Comparison of ENCODE assay signal across 18 cellular contexts in the genomic region with DNA sequence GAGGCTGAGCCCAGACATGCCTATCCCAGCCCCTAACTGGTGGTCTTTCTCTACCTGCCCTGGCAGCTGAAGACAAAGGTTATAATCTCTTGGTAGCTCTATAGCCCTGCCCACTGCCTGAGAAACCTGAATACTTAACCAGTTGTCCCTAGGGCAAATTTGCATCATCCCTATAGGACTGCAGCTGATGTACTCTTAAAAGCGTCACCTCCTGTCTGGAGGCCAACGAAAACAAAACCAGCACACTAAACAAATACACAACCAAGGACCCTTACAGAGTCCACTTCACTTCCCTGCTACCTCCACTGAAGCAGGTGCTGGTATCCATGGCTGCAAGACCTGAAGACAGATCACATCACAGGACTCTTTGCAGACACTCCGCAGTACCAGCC.
DNase-seq lines count a peak whose midpoint lies in the region; ATAC-seq and TF ChIP-seq lines count a peak whose summit lies in the region.
"Had no signal": no experiment of that assay in that cellular context is flagged by ENCODE, and none has a peak within 500 bp of the region (broad histone marks: within the 10 kb centered on the region; RNA-seq: fewer than 3 reads in every experiment).

No MANE protein-coding gene starts in this region.

- H3K4me3 ChIP-seq in IMR-90 (ENCODE audit: insufficient read depth, low read depth, low read length) = no peak overlapping the region
- H3K4me3 ChIP-seq: ascending aorta, right atrium auricular region had no signal

- no peak overlapping the region for H3K27ac Mint-ChIP-seq in activated T-helper 17 cell treated with anti-CD3 and anti-CD28 coated beads, Interleukin-2, amount 50 U/mL, for 72 hours
- H3K27ac Mint-ChIP-seq in activated CD8-positive, alpha-beta memory T cell treated with anti-CD3 and anti-CD28 coated beads, Interleukin-2, amount 10 ng/mL, durations not matched to agents 7 days and 5 days = no peak overlapping the region
- H3K27ac Mint-ChIP-seq: naive thymus-derived CD8-positive, alpha-beta T cell had no signal

- intact Hi-C loops in IMR-90 (cut with micrococcal nuclease) = no loop called here

- H3K9me3 Mint-ChIP-seq in activated T-helper 17 cell treated with anti-CD3 and anti-CD28 coated beads, Interleukin-2, amount 50 U/mL, for 72 hours = peaks cover 3% of the 10 kb centered on the region
- H3K9me3 Mint-ChIP-seq in activated CD8-positive, alpha-beta memory T cell treated with anti-CD3 and anti-CD28 coated beads, Interleukin-2, amount 10 ng/mL, durations not matched to agents 7 days and 5 days (ENCODE audit: low read depth) = no peaks in the 10 kb centered on the region

- no peaks in the 10 kb centered on the region for H3K79me1 ChIP-seq in IMR-90 (ENCODE audit: low read depth in 1 of 2, low read length in 2 of 2)

- no peak overlapping the region for H3K4me3 Mint-ChIP-seq in activated T-helper 17 cell treated with anti-CD3 and anti-CD28 coated beads, Interleukin-2, amount 50 U/mL, for 72 hours
- H3K4me3 Mint-ChIP-seq in activated CD8-positive, alpha-beta memory T cell treated with anti-CD3 and anti-CD28 coated beads, Interleukin-2, amount 10 ng/mL, durations not matched to agents 7 days and 5 days = no peak overlapping the region
- H3K4me3 Mint-ChIP-seq: naive thymus-derived CD8-positive, alpha-beta T cell had no signal

- no peaks in the 10 kb centered on the region for H3K9me1 ChIP-seq in IMR-90 (ENCODE audit: insufficient read depth, low read length)

- H3K27me3 ChIP-seq in IMR-90 (ENCODE audit: control insufficient read depth, insufficient read depth, low read length) (no peaks in the 10 kb centered on the region), foreskin keratinocyte (no peaks in the 10 kb centered on the region)
- H3K27me3 ChIP-seq: ascending aorta, right atrium auricular region had no signal

- H3K9me3 ChIP-seq in IMR-90 (ENCODE audit: control insufficient read depth, insufficient read depth, low read length) = no peaks in the 10 kb centered on the region
- H3K9me3 ChIP-seq: ascending aorta, right atrium auricular region had no signal

- no peak overlapping the region for H2AK9ac ChIP-seq in IMR-90 (replicated peaks; ENCODE audit: low read depth, low read length, poor library complexity)

- no peak overlapping the region for H3K4ac ChIP-seq in IMR-90 (ENCODE audit: low read depth, low read length)

- ATAC-seq in IMR-90 (ENCODE audit: low read depth) (no peak), foreskin keratinocyte (peak; percentile 78), GM19328 (IDR thresholded peaks at IDR 0.05; ENCODE audit: unreplicated experiment) (no peak)
- no peak for ATAC-seq in activated T-helper 17 cell treated with anti-CD3 and anti-CD28 coated beads, Interleukin-2, amount 50 U/mL, for 72 hours (replicated peaks)
- no peak for ATAC-seq in activated CD8-positive, alpha-beta memory T cell treated with anti-CD3 and anti-CD28 coated beads, Interleukin-2, amount 10 ng/mL, durations not matched to agents 7 days and 5 days
- ATAC-seq: naive thymus-derived CD8-positive, alpha-beta T cell; stimulated activated naive CD8-positive, alpha-beta T cell treated with anti-CD3 and anti-CD28 coated beads, Interleukin-15, Interleukin-2, amounts not matched to agents 100 U/mL and 50 U/mL, for 24 hours had no signal

- in situ Hi-C loops in IMR-90 (cut with MboI; ENCODE audit: low sequenced_read_pairs) = no loop called here

- BruUV-seq in IMR-90 (replicated peaks; lab: Mats Ljungman, UMichigan) = no TSS peak

- no peak overlapping the region for H4K5ac ChIP-seq in IMR-90 (ENCODE audit: low read depth, low read length)

- 0 out of 2 replicates have a peak, but pooled peaks cover 2% of the 10 kb centered on the region for H3K4me1 ChIP-seq in IMR-90 (ENCODE audit: control insufficient read depth, insufficient read depth, low read length)
- peaks cover 19% of the 10 kb centered on the region for H3K4me1 ChIP-seq in foreskin keratinocyte
- H3K4me1 ChIP-seq: ascending aorta, right atrium auricular region had no signal

- no peak for TF ChIP-seq RAD21 in IMR-90 (IDR thresholded peaks at IDR 0.05; ENCODE audit: low read length)

- no peak overlapping the region for H3K27ac ChIP-seq in IMR-90 (ENCODE audit: insufficient read depth, low read length)
- H3K27ac ChIP-seq in foreskin keratinocyte = no peak overlapping the region
- H3K27ac ChIP-seq: ascending aorta, KMS-11, right atrium auricular region, RWPE1 had no signal

- dilution Hi-C loops in IMR-90 (cut with HindIII; ENCODE audit: low sequenced_read_pairs, unreplicated experiment) = no loop called here

- H3K27me3 Mint-ChIP-seq in activated T-helper 17 cell treated with anti-CD3 and anti-CD28 coated beads, Interleukin-2, amount 50 U/mL, for 72 hours = peaks cover 15% of the 10 kb centered on the region
- H3K27me3 Mint-ChIP-seq in activated CD8-positive, alpha-beta memory T cell treated with anti-CD3 and anti-CD28 coated beads, Interleukin-2, amount 10 ng/mL, durations not matched to agents 7 days and 5 days = peaks cover 25% of the 10 kb centered on the region

- H4K8ac ChIP-seq in IMR-90 (ENCODE audit: low read depth in 2 of 2, low read length in 2 of 2) = no peak overlapping the region

- no peaks in the 10 kb centered on the region for H3K36me3 Mint-ChIP-seq in activated T-helper 17 cell treated with anti-CD3 and anti-CD28 coated beads, Interleukin-2, amount 50 U/mL, for 72 hours (ENCODE audit: low read depth)
- no peaks in the 10 kb centered on the region for H3K36me3 Mint-ChIP-seq in activated CD8-positive, alpha-beta memory T cell treated with anti-CD3 and anti-CD28 coated beads, Interleukin-2, amount 10 ng/mL, durations not matched to agents 7 days and 5 days

- no peaks in the 10 kb centered on the region for H3K36me3 ChIP-seq in IMR-90 (ENCODE audit: control insufficient read depth, insufficient read depth, low read length)
- H3K36me3 ChIP-seq: ascending aorta, right atrium auricular region had no signal

- H2AK5ac ChIP-seq in IMR-90 (ENCODE audit: low read depth, low read length) = no peak overlapping the region

- DNase-seq in DMS153 (lab: John Stamatoyannopoulos, UW) (peak; percentile 88), IMR-90 (peak; percentile 5), RPMI7951 (ENCODE audit: low read depth) (peak; percentile 86), foreskin keratinocyte (peak; percentile 71 to 92), middle frontal gyrus (ENCODE audit: extremely low spot score, low spot score) (no peak)
- DNase-seq in activated CD8-positive, alpha-beta memory T cell treated with anti-CD3 and anti-CD28 coated beads, Interleukin-2, amount 10 ng/mL, durations not matched to agents 7 days and 5 days = no peak
- DNase-seq: activated CD4-positive, alpha-beta T cell treated with anti-CD3 and anti-CD28 coated beads, Interleukin-2, amount 50 U/mL, for 4 hours; AML-193; effector CD8-positive, alpha-beta T cell; kidney; naive thymus-derived CD8-positive, alpha-beta T cell; stimulated activated naive CD8-positive, alpha-beta T cell treated with anti-CD3 and anti-CD28 coated beads, Interleukin-15, Interleukin-2, amounts not matched to agents 100 U/mL and 50 U/mL, for 24 hours had no signal

- H3K14ac ChIP-seq in IMR-90 (replicated peaks; ENCODE audit: low read depth, low read length) = no peak overlapping the region; the same call in 1 of the 2 replicates

- TF ChIP-seq CTCF in IMR-90 (conservative IDR thresholded peaks at IDR 0.05; ENCODE audit: low read depth, low read length) (no peak), foreskin keratinocyte (conservative IDR thresholded peaks at IDR 0.05) (no peak)

- H3K9ac ChIP-seq in IMR-90 (ENCODE audit: low read depth, low read length) = no peak overlapping the region
- H3K9ac ChIP-seq: KMS-11 had no signal

- no peaks in the 10 kb centered on the region for H4K20me1 ChIP-seq in IMR-90 (ENCODE audit: insufficient read depth, low read length)

- no peak for TF ChIP-seq POLR2A in IMR-90 (IDR thresholded peaks at IDR 0.05; ENCODE audit: low read depth, low read length)

- no peak overlapping the region for H2BK5ac ChIP-seq in IMR-90 (ENCODE audit: low read depth, low read length, poor library complexity, severe bottlenecking)

- no peaks in the 10 kb centered on the region for H3K4me1 Mint-ChIP-seq in activated T-helper 17 cell treated with anti-CD3 and anti-CD28 coated beads, Interleukin-2, amount 50 U/mL, for 72 hours
- H3K4me1 Mint-ChIP-seq in activated CD8-positive, alpha-beta memory T cell treated with anti-CD3 and anti-CD28 coated beads, Interleukin-2, amount 10 ng/mL, durations not matched to agents 7 days and 5 days = no peaks in the 10 kb centered on the region
- H3K4me1 Mint-ChIP-seq: naive thymus-derived CD8-positive, alpha-beta T cell had no signal

- H2AFZ ChIP-seq in IMR-90 (replicated peaks; ENCODE audit: low read length, poor library complexity) = peak overlapping the region; percentile 43

- no peak overlapping the region for H2BK120ac ChIP-seq in IMR-90 (ENCODE audit: low read depth, low read length)

- no peak overlapping the region for H3K4me2 ChIP-seq in IMR-90 (ENCODE audit: low read depth, low read length)
- H3K4me2 ChIP-seq: KMS-11 had no signal

- POLR2A ChIA-PET in IMR-90 (lab: Charles Lee; ENCODE audit: unreplicated experiment) = no interaction called here

- H3K23ac ChIP-seq in IMR-90 (ENCODE audit: low read depth, low read length) = no peak overlapping the region

- CTCF ChIA-PET in IMR-90 (lab: Yijun Ruan, JAX) = no interaction called here
- CTCF ChIA-PET in activated CD8-positive, alpha-beta memory T cell treated with anti-CD3 and anti-CD28 coated beads, Interleukin-2, amount 10 ng/mL, durations not matched to agents 7 days and 5 days (lab: Charles Lee) = no interaction called here

- WGBS in IMR-90 (ENCODE audit: extremely low coverage in 2 of 2, insufficient read length in 1 of 2), 2 experiments = 77% methylated on average over 2 of the region's 3 CpGs; no CpG with 5 or more reads in 1 of the 2 experiments

- no peak overlapping the region for H4K91ac ChIP-seq in IMR-90 (ENCODE audit: insufficient read depth, low read depth, low read length)

- H3K18ac ChIP-seq in IMR-90 (ENCODE audit: low read depth, low read length) = no peak overlapping the region

- no peak overlapping the region for H3K56ac ChIP-seq in IMR-90 (ENCODE audit: extremely low read depth, insufficient read depth, low read length)

- 0 out of 2 replicates have a peak overlapping the region, but pooled peaks have one; percentile 61 for H2BK20ac ChIP-seq in IMR-90 (ENCODE audit: low read depth, low read length)

- no peak overlapping the region for H2BK15ac ChIP-seq in IMR-90 (ENCODE audit: low read depth, low read length)

TF ChIP-seq in IMR-90, 13 proteins besides CTCF, POLR2A, EP300 and RAD21 (continues in another document):
- no peak for TF ChIP-seq FOS (IDR thresholded peaks at IDR 0.05; ENCODE audit: low read depth, low read length)
- TF ChIP-seq, protein P1, sequence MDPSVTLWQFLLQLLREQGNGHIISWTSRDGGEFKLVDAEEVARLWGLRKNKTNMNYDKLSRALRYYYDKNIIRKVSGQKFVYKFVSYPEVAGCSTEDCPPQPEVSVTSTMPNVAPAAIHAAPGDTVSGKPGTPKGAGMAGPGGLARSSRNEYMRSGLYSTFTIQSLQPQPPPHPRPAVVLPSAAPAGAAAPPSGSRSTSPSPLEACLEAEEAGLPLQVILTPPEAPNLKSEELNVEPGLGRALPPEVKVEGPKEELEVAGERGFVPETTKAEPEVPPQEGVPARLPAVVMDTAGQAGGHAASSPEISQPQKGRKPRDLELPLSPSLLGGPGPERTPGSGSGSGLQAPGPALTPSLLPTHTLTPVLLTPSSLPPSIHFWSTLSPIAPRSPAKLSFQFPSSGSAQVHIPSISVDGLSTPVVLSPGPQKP (IDR thresholded peaks at IDR 0.05; ENCODE audit: borderline replicate concordance, low read depth, low read length) = no peak

Comparison
In these comparisons a context has a peak if more than half of its experiments do, and no peak if none do; other contexts are left out.
1. DNase-seq: peak in DMS153 (single experiment), IMR-90 (single experiment), RPMI7951 (single experiment) and foreskin keratinocyte (2 of 2); none in middle frontal gyrus (single experiment) and activated CD8-positive, alpha-beta memory T cell treated with anti-CD3 and anti-CD28 coated beads, Interleukin-2, amount 10 ng/mL, durations not matched to agents 7 days and 5 days (single experiment).